In the genomic region with DNA sequence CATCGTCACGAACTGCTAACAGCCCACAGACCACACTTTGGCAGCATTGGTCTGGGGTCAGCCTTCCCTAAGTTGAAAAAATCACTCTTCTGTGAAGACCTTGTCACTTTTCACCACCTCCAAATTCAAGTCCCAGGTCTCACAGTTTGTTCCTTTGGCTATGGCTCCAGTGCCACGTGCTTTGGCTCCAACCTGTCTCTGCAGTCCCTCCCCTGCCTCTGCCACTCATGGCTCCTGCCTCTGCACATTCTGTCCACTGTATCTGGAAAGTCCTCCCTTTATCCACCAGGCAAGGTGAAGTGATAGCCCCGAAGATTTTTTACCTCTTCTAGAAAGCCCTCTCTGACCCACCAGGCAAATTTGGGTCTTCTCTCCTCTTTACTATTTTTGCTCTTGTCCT, we compare ENCODE assay signal across 23 cellular contexts. TPM values are rescaled to one million over a fixed set of nuclear protein-coding genes. Genes with fewer than 3 reads are reported as not detected.
"Had no signal": no experiment of that assay in that cellular context is flagged by ENCODE, and none has a peak within 500 bp of the region (broad histone marks: within the 10 kb centered on the region; RNA-seq: fewer than 3 reads in every experiment).

No MANE protein-coding gene starts in this region.

- H3K36me3 ChIP-seq: left lung, neural progenitor cell, ovary, right lobe of liver, spleen, tibial artery, upper lobe of left lung had no signal

- DNase-seq: dorsolateral prefrontal cortex; effector CD8-positive, alpha-beta T cell; foreskin melanocyte; islet precursor cell; left lung; mesenchymal stem cell; midbrain; nucleus accumbens; ovary; right lobe of liver; spleen; stimulated activated CD4-positive, alpha-beta T cell treated with anti-CD3 and anti-CD28 coated beads, Interleukin-15, amount 100 ng/mL, for 24 hours; stimulated activated CD4-positive, alpha-beta T cell treated with anti-CD3 and anti-CD28 coated beads, Interleukin-1b, Interleukin-23, amount 100 ng/mL, for 48 hours; stimulated activated CD4-positive, alpha-beta T cell treated with anti-CD3 and anti-CD28 coated beads, Interleukin-4, amount 100 ng/mL, for 24 hours; tibial artery; upper lobe of left lung had no signal

- H3K9me3 Mint-ChIP-seq: natural killer cell treated with Interleukin-12 subunit alpha and Interleukin-12 subunit beta and Interleukin-15 and Interleukin-18, amount 100 ng/mL, for 72 hours; neural progenitor cell; stimulated activated memory B cell treated with anti-CD40 and anti-IgM and Interleukin-4, amounts not matched to agents 10 μg/mL and 1 μg/mL and 100 μg/mL, for 72 hours; stimulated activated naive CD8-positive, alpha-beta T cell treated with anti-CD3 and anti-CD28 coated beads, Interleukin-15, Interleukin-2, amounts not matched to agents 100 ng/mL and 50 ng/mL, for 24 hours had no signal

- H3K36me3 Mint-ChIP-seq: natural killer cell treated with Interleukin-12 subunit alpha and Interleukin-12 subunit beta and Interleukin-15 and Interleukin-18, amount 100 ng/mL, for 72 hours; stimulated activated memory B cell treated with anti-CD40 and anti-IgM and Interleukin-4, amounts not matched to agents 10 μg/mL and 1 μg/mL and 100 μg/mL, for 72 hours had no signal

- H3K9me3 ChIP-seq: left lung, ovary, right lobe of liver, spleen, tibial artery, upper lobe of left lung had no signal

- H3K27ac ChIP-seq: left lung, neural progenitor cell, ovary, right lobe of liver, spleen, upper lobe of left lung had no signal

- H3K27me3 Mint-ChIP-seq: natural killer cell treated with Interleukin-12 subunit alpha and Interleukin-12 subunit beta and Interleukin-15 and Interleukin-18, amount 100 ng/mL, for 72 hours; stimulated activated memory B cell treated with anti-CD40 and anti-IgM and Interleukin-4, amounts not matched to agents 10 μg/mL and 1 μg/mL and 100 μg/mL, for 72 hours had no signal

- H3K27ac Mint-ChIP-seq: natural killer cell treated with Interleukin-12 subunit alpha and Interleukin-12 subunit beta and Interleukin-15 and Interleukin-18, amount 100 ng/mL, for 72 hours; neural progenitor cell; stimulated activated memory B cell treated with anti-CD40 and anti-IgM and Interleukin-4, amounts not matched to agents 10 μg/mL and 1 μg/mL and 100 μg/mL, for 72 hours; stimulated activated naive CD8-positive, alpha-beta T cell treated with anti-CD3 and anti-CD28 coated beads, Interleukin-15, Interleukin-2, amounts not matched to agents 100 ng/mL and 50 ng/mL, for 24 hours had no signal

- ATAC-seq: left lung; natural killer cell treated with Interleukin-12 subunit alpha and Interleukin-12 subunit beta and Interleukin-15 and Interleukin-18, amount 100 ng/mL, for 72 hours; right lobe of liver; stimulated activated memory B cell treated with anti-CD40 and anti-IgM and Interleukin-4, amounts not matched to agents 10 μg/mL and 1 μg/mL and 100 μg/mL, for 72 hours had no signal

- H3K4me3 ChIP-seq: coronary artery, dorsolateral prefrontal cortex, left lung, lung, neural progenitor cell, ovary, right lobe of liver, spleen, tibial artery, upper lobe of left lung had no signal

- H3K4me3 Mint-ChIP-seq: natural killer cell treated with Interleukin-12 subunit alpha and Interleukin-12 subunit beta and Interleukin-15 and Interleukin-18, amount 100 ng/mL, for 72 hours; neural progenitor cell; stimulated activated memory B cell treated with anti-CD40 and anti-IgM and Interleukin-4, amounts not matched to agents 10 μg/mL and 1 μg/mL and 100 μg/mL, for 72 hours; stimulated activated naive CD8-positive, alpha-beta T cell treated with anti-CD3 and anti-CD28 coated beads, Interleukin-15, Interleukin-2, amounts not matched to agents 100 ng/mL and 50 ng/mL, for 24 hours had no signal

- H3K27me3 ChIP-seq: dorsolateral prefrontal cortex, left lung, neural progenitor cell, ovary, right lobe of liver, spleen, tibial artery, upper lobe of left lung had no signal

RNA-seq across cellular contexts. Expression of a gene that starts 5.3 kb away (rescaled TPM):
- total RNA-seq: glomerular endothelial cell; natural killer cell treated with Interleukin-12 subunit alpha and Interleukin-12 subunit beta and Interleukin-15 and Interleukin-18, amount 100 ng/mL, for 72 hours had no signal
